In the genomic region with DNA sequence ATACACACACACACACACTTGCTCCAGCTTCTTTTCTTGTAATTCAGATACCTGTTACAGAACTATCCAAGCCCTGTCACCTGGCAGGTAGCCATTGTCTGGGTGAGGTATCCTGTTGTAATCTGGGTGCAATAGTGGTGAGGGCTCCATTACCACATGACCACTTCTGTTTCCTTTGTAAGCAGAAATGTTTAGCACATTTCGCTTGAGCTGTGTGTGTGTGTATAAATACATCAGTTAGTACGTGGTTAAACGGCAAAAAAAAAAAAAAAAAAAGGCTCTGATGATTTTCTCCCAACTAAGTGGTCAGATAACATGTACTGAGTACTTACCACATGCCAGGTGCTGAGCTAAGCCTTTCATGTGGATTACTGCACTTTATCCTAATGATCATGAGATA, we compare ENCODE assay signal across 11 cellular contexts.
DNase-seq lines count a peak whose midpoint lies in the region; ATAC-seq, FAIRE-seq and TF ChIP-seq lines count a peak whose summit lies in the region.
"Had no signal": no experiment of that assay in that cellular context is flagged by ENCODE, and none has a peak within 500 bp of the region (broad histone marks: within the 10 kb centered on the region; RNA-seq: fewer than 3 reads in every experiment).

No MANE protein-coding gene starts in this region.

- no peak for FAIRE-seq in urothelium cell line (lab: Jason Lieb, UNC)

- H3F3A ChIP-seq in SK-N-SH (replicated peaks; ENCODE audit: insufficient read depth) = no peaks in the 10 kb centered on the region

- TF ChIP-seq EP300 in SK-N-SH (IDR thresholded peaks at IDR 0.05; ENCODE audit: borderline replicate concordance in 1 of 2, low read depth in 1 of 2, low read length in 1 of 2) = no peak

- TF ChIP-seq CTCF in OCI-LY3 (IDR thresholded peaks at IDR 0.05; ENCODE audit: low read depth, low read length) = no peak
- no peak for TF ChIP-seq CTCF in body of pancreas (IDR thresholded peaks at IDR 0.05)
- TF ChIP-seq CTCF in thyroid gland (IDR thresholded peaks at IDR 0.05) = no peak
- no peak for TF ChIP-seq CTCF in SK-N-SH (IDR thresholded peaks at IDR 0.05)

- POLR2A ChIA-PET in SK-N-SH (lab: Yijun Ruan, JAX) = no interaction called here

- intact Hi-C loops in left ventricle myocardium superior (cut with micrococcal nuclease) = no loop called here
- intact Hi-C loops in cardiac septum (cut with DNase I) = no loop called here
- intact Hi-C loops in body of pancreas (cut with DNase I) = no loop called here
- intact Hi-C loops in thyroid gland (cut with DNase I) = no loop called here

- H4K20me1 ChIP-seq in OCI-LY3 (ENCODE audit: insufficient read depth, low read length) = no peaks in the 10 kb centered on the region
- H4K20me1 ChIP-seq in SK-N-SH (ENCODE audit: insufficient read depth) = no peaks in the 10 kb centered on the region

- ATAC-seq in left ventricle myocardium superior (no peak), body of pancreas (no peak)

- H3K9me2 ChIP-seq in SK-N-SH = no peaks in the 10 kb centered on the region

- TF ChIP-seq POLR2A in body of pancreas (IDR thresholded peaks at IDR 0.05) (no peak), thyroid gland (IDR thresholded peaks at IDR 0.05) (no peak)

- H3K4me3 ChIP-seq in OCI-LY3 (ENCODE audit: low read length) (no peak overlapping the region), body of pancreas (no peak overlapping the region), thyroid gland (replicated peaks in 1 of 3) (no peak overlapping the region), SK-N-SH (ENCODE audit: low read depth in 2 of 2, low read length in 1 of 2) (no peak overlapping the region)
- H3K4me3 ChIP-seq: heart right ventricle had no signal

- peak overlapping the region; percentile 51; the same call in 1 of the 2 replicates for H3K4me2 ChIP-seq in OCI-LY3 (ENCODE audit: low read length)
- no peak overlapping the region for H3K4me2 ChIP-seq in SK-N-SH

- H3K36me3 ChIP-seq in OCI-LY3 (replicated peaks; ENCODE audit: low read depth, low read length) (no peaks in the 10 kb centered on the region), body of pancreas (replicated peaks in 1 of 2; ENCODE audit: insufficient read depth in 1 of 2, low read depth in 2 of 2) (no peaks in the 10 kb centered on the region), thyroid gland (no peaks in the 10 kb centered on the region), SK-N-SH (replicated peaks in 1 of 2; ENCODE audit: control insufficient read depth in 1 of 2, insufficient read depth in 2 of 2, low read length in 1 of 2) (no peaks in the 10 kb centered on the region)
- H3K36me3 ChIP-seq: heart right ventricle had no signal

- H3K9me3 ChIP-seq in OCI-LY3 (ENCODE audit: insufficient read depth, low read length) = no peaks in the 10 kb centered on the region
- H3K9me3 ChIP-seq in body of pancreas = no peaks in the 10 kb centered on the region
- no peaks in the 10 kb centered on the region for H3K9me3 ChIP-seq in thyroid gland
- no peaks in the 10 kb centered on the region for H3K9me3 ChIP-seq in SK-N-SH

- CTCF ChIA-PET in SK-N-SH (lab: Yijun Ruan, JAX) = no interaction called here

- no peak for TF ChIP-seq RAD21 in SK-N-SH (IDR thresholded peaks at IDR 0.05; ENCODE audit: low read length)

- H3K9ac ChIP-seq in OCI-LY3 (ENCODE audit: low read length) (no peak overlapping the region), SK-N-SH (no peak overlapping the region)

- H3K79me2 ChIP-seq in OCI-LY3 (ENCODE audit: low read length) (no peaks in the 10 kb centered on the region), SK-N-SH (ENCODE audit: insufficient read depth) (no peaks in the 10 kb centered on the region)

- H3K4me1 ChIP-seq in OCI-LY3 (ENCODE audit: low read length) (peaks cover 18% of the 10 kb centered on the region), body of pancreas (no peaks in the 10 kb centered on the region), thyroid gland (no peaks in the 10 kb centered on the region), SK-N-SH (ENCODE audit: control insufficient read depth in 1 of 2, insufficient read depth in 2 of 2, low read depth in 1 of 2, low read length in 1 of 2) (no peaks in the 10 kb centered on the region)

- no peaks in the 10 kb centered on the region for H3K27me3 ChIP-seq in OCI-LY3 (ENCODE audit: low read depth, low read length)
- no peaks in the 10 kb centered on the region for H3K27me3 ChIP-seq in body of pancreas
- H3K27me3 ChIP-seq in thyroid gland = no peaks in the 10 kb centered on the region
- no peaks in the 10 kb centered on the region for H3K27me3 ChIP-seq in SK-N-SH (ENCODE audit: insufficient read depth)
- H3K27me3 ChIP-seq: heart right ventricle had no signal

- DNase-seq in left ventricle myocardium superior (peak; percentile 23), cardiac septum (ENCODE audit: low spot score) (no peak), body of pancreas (peak in 3 of 4 donors; percentile 12 to 45 (median 14)), thyroid gland (peak; percentile 7 to 26), urothelium cell line (ENCODE audit: low spot score) (no peak), SK-N-SH (no peak), NCI-H1436 (lab: John Stamatoyannopoulos, UW) (no peak)
- DNase-seq: COR-L47, heart right ventricle, nucleus accumbens had no signal

- 32 to 63% methylated on average over 3 of the region's 3 CpGs for WGBS in body of pancreas, 2 donors
- WGBS in thyroid gland, 2 donors = 50 to 56% methylated on average over 3 of the region's 3 CpGs
- WGBS in SK-N-SH (ENCODE audit: low lambda C conversion rate) = 2% methylated on average over 3 of the region's 3 CpGs

- no peak overlapping the region for H2AFZ ChIP-seq in OCI-LY3 (ENCODE audit: low read depth, low read length)
- H2AFZ ChIP-seq in SK-N-SH (ENCODE audit: low read depth) = no peak overlapping the region

- H3K27ac ChIP-seq in OCI-LY3 (ENCODE audit: low read length) = no peak overlapping the region
- H3K27ac ChIP-seq in body of pancreas = no peak overlapping the region
- no peak overlapping the region for H3K27ac ChIP-seq in thyroid gland
- no peak overlapping the region for H3K27ac ChIP-seq in SK-N-SH (ENCODE audit: low read depth in 2 of 2, low read length in 1 of 2)

TF ChIP-seq in SK-N-SH, 30 proteins besides CTCF, POLR2A, EP300 and RAD21:
- TF ChIP-seq, protein P1, sequence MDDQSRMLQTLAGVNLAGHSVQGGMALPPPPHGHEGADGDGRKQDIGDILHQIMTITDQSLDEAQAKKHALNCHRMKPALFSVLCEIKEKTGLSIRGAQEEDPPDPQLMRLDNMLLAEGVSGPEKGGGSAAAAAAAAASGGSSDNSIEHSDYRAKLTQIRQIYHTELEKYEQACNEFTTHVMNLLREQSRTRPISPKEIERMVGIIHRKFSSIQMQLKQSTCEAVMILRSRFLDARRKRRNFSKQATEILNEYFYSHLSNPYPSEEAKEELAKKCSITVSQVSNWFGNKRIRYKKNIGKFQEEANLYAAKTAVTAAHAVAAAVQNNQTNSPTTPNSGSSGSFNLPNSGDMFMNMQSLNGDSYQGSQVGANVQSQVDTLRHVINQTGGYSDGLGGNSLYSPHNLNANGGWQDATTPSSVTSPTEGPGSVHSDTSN (IDR thresholded peaks at IDR 0.05) = no peak
- TF ChIP-seq NFIC (IDR thresholded peaks at IDR 0.05; ENCODE audit: borderline replicate concordance) (no peak), CHD2 (IDR thresholded peaks at IDR 0.05; ENCODE audit: low read length, partially characterized antibody) (no peak), GATA2 (CRISPR knock-in tag; IDR thresholded peaks at IDR 0.05) (no peak), JUND (IDR thresholded peaks at IDR 0.05) (no peak), FOXM1 (IDR thresholded peaks at IDR 0.05; ENCODE audit: low read depth) (no peak), YY1 (IDR thresholded peaks at IDR 0.05; ENCODE audit: low read depth) (no peak), NRF1 (IDR thresholded peaks at IDR 0.05; ENCODE audit: low read depth, low read length) (no peak), FOXJ3 (CRISPR knock-in tag; IDR thresholded peaks at IDR 0.05) (no peak), SMC3 (IDR thresholded peaks at IDR 0.05; ENCODE audit: low read depth, low read length) (no peak), MEF2A (IDR thresholded peaks at IDR 0.05; ENCODE audit: borderline replicate concordance, low read depth) (no peak)
- TF ChIP-seq, protein P2, sequence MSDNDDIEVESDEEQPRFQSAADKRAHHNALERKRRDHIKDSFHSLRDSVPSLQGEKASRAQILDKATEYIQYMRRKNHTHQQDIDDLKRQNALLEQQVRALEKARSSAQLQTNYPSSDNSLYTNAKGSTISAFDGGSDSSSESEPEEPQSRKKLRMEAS (IDR thresholded peaks at IDR 0.05; ENCODE audit: low read depth) = no peak
- TF ChIP-seq, protein P3, sequence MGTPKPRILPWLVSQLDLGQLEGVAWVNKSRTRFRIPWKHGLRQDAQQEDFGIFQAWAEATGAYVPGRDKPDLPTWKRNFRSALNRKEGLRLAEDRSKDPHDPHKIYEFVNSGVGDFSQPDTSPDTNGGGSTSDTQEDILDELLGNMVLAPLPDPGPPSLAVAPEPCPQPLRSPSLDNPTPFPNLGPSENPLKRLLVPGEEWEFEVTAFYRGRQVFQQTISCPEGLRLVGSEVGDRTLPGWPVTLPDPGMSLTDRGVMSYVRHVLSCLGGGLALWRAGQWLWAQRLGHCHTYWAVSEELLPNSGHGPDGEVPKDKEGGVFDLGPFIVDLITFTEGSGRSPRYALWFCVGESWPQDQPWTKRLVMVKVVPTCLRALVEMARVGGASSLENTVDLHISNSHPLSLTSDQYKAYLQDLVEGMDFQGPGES (IDR thresholded peaks at IDR 0.05; ENCODE audit: low read depth, low read length) = no peak

Comparison
In these comparisons a context has a peak if more than half of its experiments do, and no peak if none do; other contexts are left out.
1. DNase-seq: peak in left ventricle myocardium superior (single experiment), body of pancreas (3 of 4) and thyroid gland (2 of 2); none in cardiac septum (single experiment), urothelium cell line (single experiment), SK-N-SH (single experiment) and NCI-H1436 (single experiment).